Comparison of ENCODE assay signal across 17 cellular contexts in the genomic region with DNA sequence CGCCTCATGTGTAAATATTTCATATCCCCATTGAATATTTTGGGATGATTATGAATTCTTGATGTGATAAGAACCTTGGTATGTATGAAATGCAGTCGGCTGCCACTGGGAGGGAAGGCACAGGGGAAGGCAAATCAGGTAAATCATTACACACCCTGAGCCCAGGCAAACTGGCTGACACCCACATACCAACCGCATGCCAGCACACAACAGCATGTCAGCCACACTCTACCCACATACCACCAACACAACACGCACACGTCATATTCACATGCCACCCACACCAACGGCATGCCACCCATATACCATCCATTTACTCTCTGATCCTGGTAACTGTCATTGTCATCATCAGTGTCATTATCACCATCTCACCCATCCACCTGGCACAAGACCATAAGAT. TPM values are rescaled to one million over a fixed set of nuclear protein-coding genes. Genes with fewer than 3 reads are reported as not detected.
A peak's percentile ranks its signal among the peaks of the same experiment; 100 is the strongest.
DNase-seq lines count a peak whose midpoint lies in the region; ATAC-seq and TF ChIP-seq lines count a peak whose summit lies in the region.
"Had no signal": no experiment of that assay in that cellular context is flagged by ENCODE, and none has a peak within 500 bp of the region (broad histone marks: within the 10 kb centered on the region; RNA-seq: fewer than 3 reads in every experiment).

No MANE protein-coding gene starts in this region.

- no peak overlapping the region for H3K27ac ChIP-seq in RWPE1
- H3K27ac ChIP-seq in breast epithelium, result no peak overlapping the region
- no peak overlapping the region for H3K27ac ChIP-seq in colonic mucosa
- H3K27ac ChIP-seq: skin epidermis had no signal

- POLR2A ChIA-PET in RWPE1 (lab: Yijun Ruan, JAX; ENCODE audit: low non-redundant PET), result no interaction called here

- no peak for ATAC-seq in GM21360 (IDR thresholded peaks at IDR 0.05; ENCODE audit: unreplicated experiment)

- H3K4me1 ChIP-seq in breast epithelium (no peaks in the 10 kb centered on the region), colonic mucosa (no peaks in the 10 kb centered on the region)

- no peaks in the 10 kb centered on the region for H3K9me3 ChIP-seq in breast epithelium
- H3K9me3 ChIP-seq in colonic mucosa, result no peaks in the 10 kb centered on the region

- intact Hi-C loops in head of caudate nucleus (cut with DNase I), result no loop called here
- intact Hi-C loops in breast epithelium (cut with DNase I; ENCODE audit: low total_unique reads), result no loop called here
- intact Hi-C loops in colonic mucosa (cut with DNase I), result no loop called here

- H3K27me3 ChIP-seq in breast epithelium (no peaks in the 10 kb centered on the region), colonic mucosa (no peaks in the 10 kb centered on the region)

- H3K36me3 ChIP-seq in breast epithelium, result no peaks in the 10 kb centered on the region
- H3K36me3 ChIP-seq in colonic mucosa, result no peaks in the 10 kb centered on the region

- no peak for TF ChIP-seq CTCF in RWPE1 (conservative IDR thresholded peaks at IDR 0.05; ENCODE audit: low read depth)
- no peak for TF ChIP-seq CTCF in breast epithelium (IDR thresholded peaks at IDR 0.05)
- TF ChIP-seq CTCF in colonic mucosa (IDR thresholded peaks at IDR 0.05), result no peak

- no peak overlapping the region for H3K9ac ChIP-seq in colonic mucosa (ENCODE audit: low read depth in 2 of 2, low read length in 2 of 2)

- H3K4me3 ChIP-seq in breast epithelium (no peak overlapping the region), colonic mucosa (no peak overlapping the region)
- H3K4me3 ChIP-seq: skin epidermis had no signal

- no peak for TF ChIP-seq POLR2A in breast epithelium (IDR thresholded peaks at IDR 0.05)

- CTCF ChIA-PET in RWPE1 (lab: Yijun Ruan, JAX), result no interaction called here

- DNase-seq in EL (peak; percentile 40), RWPE1 (ENCODE audit: low spot score) (peak; percentile 21), head of caudate nucleus (peak in 27 of 42 donors; percentile 3 to 66 (median 32)), putamen (ENCODE audit: low spot score) (peak; percentile 22), breast epithelium (ENCODE audit: low spot score in 2 of 2) (no peak), SHP77 (lab: John Stamatoyannopoulos, UW) (no peak), colonic mucosa (no peak)
- DNase-seq: activated CD4-positive, alpha-beta T cell treated with anti-CD3 and anti-CD28 coated beads, Interleukin-2, amount 10 ng/mL, durations not matched to agents 24 days and 14 days; activated gamma-delta T cell treated with Interleukin-2 at 50 U/mL for 16 hours; amygdala; NCI-H1417; NCI-H2171; NCI-H774; OCI-M1; stimulated activated CD4-positive, alpha-beta T cell treated with anti-CD3 and anti-CD28 coated beads, Interleukin-4, amount 100 ng/mL, for 1 hour had no signal

RNA-seq across cellular contexts. Expression of a gene that starts 28.3 kb away (rescaled TPM):
- total RNA-seq in breast epithelium, result 1 to 10 TPM; 1.6 to 4.3 (median 4.3) TPM
- 1 to 10 TPM; 2.3 to 2.5 TPM for total RNA-seq in colonic mucosa

Comparison
In these comparisons a context has a peak if more than half of its experiments do, and no peak if none do; other contexts are left out.
1. DNase-seq: peak in EL (single experiment), RWPE1 (single experiment), head of caudate nucleus (27 of 42) and putamen (single experiment); none in breast epithelium (0 of 2), SHP77 (0 of 2) and colonic mucosa (single experiment).